Comparison of ENCODE assay signal across 8 cellular contexts in the genomic region with DNA sequence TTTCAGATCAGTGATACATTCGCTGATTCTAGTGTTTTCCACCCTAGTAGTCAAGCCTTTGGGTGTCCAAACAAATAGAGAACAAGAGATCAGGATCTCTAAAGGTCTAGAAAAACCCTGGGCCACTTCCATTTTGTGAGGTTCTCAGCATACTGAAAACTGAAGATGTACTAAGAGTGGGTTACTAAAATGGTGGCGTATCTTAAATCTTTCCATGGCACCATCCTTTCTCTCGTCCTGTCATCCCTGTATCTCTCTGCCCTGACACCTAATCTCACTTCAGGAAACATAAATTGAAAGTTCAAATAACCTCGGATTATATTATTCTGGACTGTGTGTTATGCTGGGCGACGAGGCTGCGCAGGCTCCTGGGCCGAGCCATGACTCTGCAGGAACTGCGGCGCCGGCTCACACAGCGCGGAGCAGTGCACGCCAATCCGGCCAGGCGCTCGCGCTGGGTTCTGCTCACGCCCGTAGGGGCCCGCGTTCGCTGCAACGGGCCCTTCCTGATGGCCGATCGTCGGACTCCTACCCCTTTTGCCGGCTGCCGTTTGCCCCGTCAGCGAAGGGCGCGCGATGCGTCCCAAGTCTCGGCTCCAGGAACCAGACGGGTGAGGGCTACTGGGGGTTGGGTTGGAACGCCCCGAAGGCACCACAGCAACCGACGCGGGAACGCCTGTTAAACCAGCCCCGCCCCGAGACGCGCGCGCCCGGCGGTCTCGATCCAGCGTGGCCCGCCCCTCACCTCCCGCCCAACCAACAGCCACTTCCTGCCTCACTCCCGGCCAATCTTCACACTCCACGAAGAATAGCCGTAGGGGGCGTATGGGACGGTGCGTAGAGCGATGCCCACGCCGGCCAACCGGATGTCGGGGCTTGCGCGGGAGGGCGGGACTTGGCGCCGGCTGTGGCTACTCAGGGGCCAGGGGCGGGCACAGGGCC. TPM values are rescaled to one million over a fixed set of nuclear protein-coding genes. Genes with fewer than 3 reads are reported as not detected.
DNase-seq lines count a peak whose midpoint lies in the region; ATAC-seq and TF ChIP-seq lines count a peak whose summit lies in the region.

No MANE protein-coding gene starts in this region.

- H2AK5ac ChIP-seq in trophoblast cell (ENCODE audit: low read length) = peak overlapping the region; percentile 59

- H3K4me3 ChIP-seq in GM12875 (ENCODE audit: low read depth, low read length) (peak overlapping the region; percentile 95), SU-DHL-6 (ENCODE audit: insufficient read depth, low read length, poor library complexity, severe bottlenecking) (peak overlapping the region; percentile 90), trophoblast cell (ENCODE audit: low read depth, low read length) (peak overlapping the region; percentile 99), transverse colon (peak overlapping the region; percentile 83 to 100 (median 94))

- H3K18ac ChIP-seq in trophoblast cell (ENCODE audit: low read length) = peak overlapping the region; percentile 81

- in situ Hi-C loops in transverse colon (cut with MboI; ENCODE audit: low pct_ligation_motif_present in 1 of 4, low pct_unique_long_range_greater_than_20kb in 1 of 4, low sequenced_read_pairs in 3 of 4) = no loop called here

- DNase-seq in NCI-H1417 (lab: John Stamatoyannopoulos, UW) = peak; percentile 96 to 98 (median 98)
- peak; percentile 100 for DNase-seq in cardiac septum (ENCODE audit: low spot score)
- peak; percentile 99 to 100 for DNase-seq in trophoblast cell
- peak; percentile 99 for DNase-seq in transverse colon

- H3K27me3 ChIP-seq in SU-DHL-6 (ENCODE audit: low read length) (no peaks in the 10 kb centered on the region), trophoblast cell (ENCODE audit: insufficient read depth, low read length) (no peaks in the 10 kb centered on the region), transverse colon (no peaks in the 10 kb centered on the region)

- TF ChIP-seq EP300 in transverse colon (IDR thresholded peaks at IDR 0.05; ENCODE audit: low read depth) = peak; percentile 10

- peak overlapping the region; percentile 51 for H3K4ac ChIP-seq in trophoblast cell (ENCODE audit: low read depth, low read length)

- H3K4me2 ChIP-seq in SU-DHL-6 (ENCODE audit: low read depth, low read length, poor library complexity, severe bottlenecking) (peak overlapping the region; percentile 94), trophoblast cell (ENCODE audit: low read length) (peak overlapping the region; percentile 75)

- H3K4me1 ChIP-seq in trophoblast cell (ENCODE audit: control insufficient read depth in 1 of 2, insufficient read depth in 2 of 2, low read length in 2 of 2) (peaks cover 0 to 3% of the 10 kb centered on the region in 2 experiments), transverse colon (peaks cover 17 to 41% (median 37%) of the 10 kb centered on the region in 4 donors)

- H3K9ac ChIP-seq in SU-DHL-6 (ENCODE audit: low read length) (peak overlapping the region; percentile 99), trophoblast cell (ENCODE audit: low read length) (peak overlapping the region; percentile 93)

- 1% methylated on average over 71 to 72 of the region's 72 CpGs for WGBS in adipose tissue, 3 donors
- no CpG with 5 or more reads among the region's 72 CpGs for WGBS in trophoblast cell (ENCODE audit: extremely low coverage, insufficient coverage, insufficient read length)
- WGBS in transverse colon (ENCODE audit: low coverage in 1 of 2), 2 donors = 0 to 1% methylated on average over 11 to 56 of the region's 72 CpGs

- H4K91ac ChIP-seq in trophoblast cell (ENCODE audit: low read depth, low read length) = peak overlapping the region; percentile 80

- peak overlapping the region; percentile 88 for H3K14ac ChIP-seq in trophoblast cell (ENCODE audit: low read length)

- intact Hi-C loops in cardiac septum (cut with DNase I) (loop anchor here (1.0 to 5.0 kb wide), 4 partner anchors 19 to 99 kb away; a partner anchor contains a TSS), transverse colon (cut with DNase I; ENCODE audit: low total_unique reads) (no loop called here)

- H4K12ac ChIP-seq in trophoblast cell (ENCODE audit: low read depth, low read length) = peak overlapping the region; percentile 73

- peaks cover 9% of the 10 kb centered on the region; the same call in 1 of the 2 replicates for H3F3A ChIP-seq in SU-DHL-6 (ENCODE audit: insufficient read depth)

- peaks cover 45% of the 10 kb centered on the region for H3K79me2 ChIP-seq in SU-DHL-6 (ENCODE audit: insufficient read depth, low read length)
- H3K79me2 ChIP-seq in trophoblast cell (ENCODE audit: control insufficient read depth, insufficient read depth, low read length, poor library complexity) = peaks cover 30% of the 10 kb centered on the region

- H3K9me3 ChIP-seq in SU-DHL-6 (ENCODE audit: insufficient read depth, low read length) (no peaks in the 10 kb centered on the region), trophoblast cell (ENCODE audit: insufficient read depth, low read depth, low read length) (no peaks in the 10 kb centered on the region), transverse colon (no peaks in the 10 kb centered on the region)

- H4K8ac ChIP-seq in trophoblast cell (ENCODE audit: low read depth, low read length) = peak overlapping the region; percentile 77

- ATAC-seq in HG02763 (IDR thresholded peaks at IDR 0.05; ENCODE audit: unreplicated experiment) = peak; percentile 88

- no peak overlapping the region for H3K23ac ChIP-seq in trophoblast cell (ENCODE audit: low read length)

- H3K9me2 ChIP-seq in SU-DHL-6 (replicated peaks; ENCODE audit: insufficient read depth, low read length) = no peaks in the 10 kb centered on the region

- peaks cover 15% of the 10 kb centered on the region for H3K79me1 ChIP-seq in trophoblast cell (ENCODE audit: low read length)

- TF ChIP-seq CTCF in GM12875 (IDR thresholded peaks at IDR 0.05; ENCODE audit: borderline replicate concordance, insufficient read depth, low read depth, low read length) (no peak), SU-DHL-6 (IDR thresholded peaks at IDR 0.05; ENCODE audit: insufficient read depth, low read length, poor library complexity, severe bottlenecking) (no peak), transverse colon (IDR thresholded peaks at IDR 0.05) (peak in 1 of 5 experiments; percentile 15)

- TF ChIP-seq POLR2A in transverse colon (IDR thresholded peaks at IDR 0.05) = peak; percentile 93

- H4K20me1 ChIP-seq in SU-DHL-6 (ENCODE audit: low read depth, low read length) = peaks cover 9% of the 10 kb centered on the region; the same call in 1 of the 2 replicates

- H2AFZ ChIP-seq in SU-DHL-6 (ENCODE audit: low read depth, low read length, severe bottlenecking) (peak overlapping the region; percentile 6), trophoblast cell (ENCODE audit: insufficient read depth, low read length, poor library complexity) (peak overlapping the region; percentile 99)

- H2BK12ac ChIP-seq in trophoblast cell (ENCODE audit: low read length) = no peak overlapping the region

- H3K27ac ChIP-seq in SU-DHL-6 (ENCODE audit: low read depth, low read length) (peak overlapping the region; percentile 74), adipose tissue (ENCODE audit: low read depth, low read length) (peak overlapping the region; percentile 76), trophoblast cell (ENCODE audit: low read depth, low read length) (peak overlapping the region; percentile 98), transverse colon (peak overlapping the region; percentile 98 to 100 (median 99))

- H2BK5ac ChIP-seq in trophoblast cell (ENCODE audit: low read depth, low read length, poor library complexity) = peak overlapping the region; percentile 92

- H3K36me3 ChIP-seq in SU-DHL-6 (ENCODE audit: low read length) = no peaks in the 10 kb centered on the region; the same call in 1 of the 2 replicates
- H3K36me3 ChIP-seq in trophoblast cell (ENCODE audit: control insufficient read depth in 1 of 2, insufficient read depth in 2 of 2, low read length in 2 of 2) = peaks cover 7 to 12% of the 10 kb centered on the region in 2 experiments
- H3K36me3 ChIP-seq in transverse colon = no peaks in the 10 kb centered on the region

- H2BK120ac ChIP-seq in trophoblast cell (ENCODE audit: insufficient read depth, low read length, poor library complexity) = peak overlapping the region; percentile 76

RNA-seq across cellular contexts. Expression of a gene that starts 0.5 kb away (rescaled TPM):
- 100 to 1,000 TPM; 123 to 139 (median 135) TPM for polyA plus RNA-seq in adipose tissue
- total RNA-seq in cardiac septum (542 TPM), transverse colon (100 to 1,000 TPM; 124 to 398 (median 270) TPM)
- 638 and 653 TPM in 2 replicates for polyA plus RNA-seq in trophoblast cell (2013)

RNA-seq across cellular contexts. Expression of a gene that starts 17.4 kb away (rescaled TPM):
- polyA plus RNA-seq in adipose tissue = under 1 TPM in 1 of 3 donors, not detected in 2; 0.25 TPM
- not detected for total RNA-seq in cardiac septum
- polyA plus RNA-seq in trophoblast cell (2013) = not detected in 2 replicates
- total RNA-seq in transverse colon = not detected

RNA-seq across cellular contexts. Expression of a gene that starts 34.4 kb away (rescaled TPM):
- polyA plus RNA-seq in adipose tissue = 10 to 100 TPM in 2 of 3 donors, 1 to 10 TPM in 1; 8.9 to 12.9 (median 10.0) TPM
- total RNA-seq in cardiac septum (13.2 TPM), transverse colon (10 to 100 TPM; 22.8 to 28.7 (median 27.3) TPM)
- 26.2 and 29.3 TPM in 2 replicates for polyA plus RNA-seq in trophoblast cell (2013)

Comparison
In these comparisons a context has a peak if more than half of its experiments do, and no peak if none do; other contexts are left out.
1. Peak in every context shown above with its lines: DNase-seq, ATAC-seq, H3K4me3 ChIP-seq and H3K27ac ChIP-seq.